15 cellular contexts compared by ENCODE assay signal in the genomic region with DNA sequence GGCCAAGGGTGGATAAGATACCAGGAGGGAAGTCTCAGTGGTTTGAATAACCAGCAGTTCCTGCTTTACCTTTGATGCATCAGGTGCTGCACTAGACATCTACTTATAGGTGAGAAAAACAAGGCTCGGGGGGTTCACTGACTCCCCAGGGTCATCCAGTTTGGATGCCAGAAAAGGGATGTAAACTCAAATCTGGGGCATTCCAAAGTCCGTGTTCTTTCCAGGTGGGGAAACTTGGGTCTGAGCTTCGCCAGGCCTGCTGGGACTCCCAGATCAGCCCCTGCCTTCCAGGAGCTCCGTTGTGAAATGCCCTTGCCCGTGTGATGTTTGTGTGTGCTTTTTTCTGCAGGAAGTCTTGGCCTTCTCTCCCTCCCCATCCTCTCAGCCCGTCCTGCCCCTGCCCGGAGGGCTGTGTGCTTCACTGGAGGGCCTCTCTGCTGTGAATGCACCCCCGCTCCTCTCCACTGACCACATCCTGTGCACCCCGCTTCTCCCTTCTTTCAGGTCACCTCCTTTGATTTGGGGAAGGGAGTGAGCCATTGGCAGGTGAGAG. TPM values are rescaled to one million over a fixed set of nuclear protein-coding genes. Genes with fewer than 3 reads are reported as not detected.
DNase-seq lines count a peak whose midpoint lies in the region; ATAC-seq, FAIRE-seq and TF ChIP-seq lines count a peak whose summit lies in the region.
"Had no signal": no experiment of that assay in that cellular context is flagged by ENCODE, and none has a peak within 500 bp of the region (broad histone marks: within the 10 kb centered on the region; RNA-seq: fewer than 3 reads in every experiment).

No MANE protein-coding gene starts in this region.

- DNase-seq in GM23248, result no peak
- DNase-seq in astrocyte (ENCODE audit: low read depth), result no peak
- DNase-seq in iris pigment epithelial cell (ENCODE audit: low read depth), result peak; percentile 54
- DNase-seq in dorsolateral prefrontal cortex, result no peak
- no peak for DNase-seq in NCI-H1092 (lab: John Stamatoyannopoulos, UW)
- DNase-seq in activated CD4-positive, alpha-beta T cell treated with anti-CD3 and anti-CD28 coated beads, Interleukin-2, amount 50 U/mL, for 4 hours, result no peak
- DNase-seq: activated T-cell treated with anti-CD3 and anti-CD28 coated beads, Interleukin-2, amount 50 U/mL, for 1 hour; DND-41; foreskin melanocyte had no signal

- H3F3A ChIP-seq in GM23248 (ENCODE audit: insufficient read depth), result peaks cover 28% of the 10 kb centered on the region

- ATAC-seq in HG03039 (IDR thresholded peaks at IDR 0.05; ENCODE audit: unreplicated experiment), result no peak

- H3K36me3 ChIP-seq in GM23248 (ENCODE audit: low read depth), result no peaks in the 10 kb centered on the region
- H3K36me3 ChIP-seq in astrocyte (ENCODE audit: insufficient read depth, low read length), result no peaks in the 10 kb centered on the region
- H3K36me3 ChIP-seq: neutrophil had no signal

- peaks cover 4% of the 10 kb centered on the region for H3K9me3 Mint-ChIP-seq in astrocyte (ENCODE audit: unreplicated experiment)
- H3K9me3 Mint-ChIP-seq: central memory CD8-positive, alpha-beta T cell had no signal

- H3K9me3 ChIP-seq in GM23248 (ENCODE audit: low read depth), result no peaks in the 10 kb centered on the region
- H3K9me3 ChIP-seq in astrocyte (ENCODE audit: insufficient read depth, low read depth, low read length), result no peaks in the 10 kb centered on the region
- H3K9me3 ChIP-seq: neutrophil had no signal

- in situ Hi-C loops in GM23248 (cut with MboI), result no loop called here

- H3K4me3 Mint-ChIP-seq in astrocyte (ENCODE audit: unreplicated experiment), result no peak overlapping the region
- H3K4me3 Mint-ChIP-seq: central memory CD8-positive, alpha-beta T cell had no signal

- no peaks in the 10 kb centered on the region for H3K9me2 ChIP-seq in GM23248 (ENCODE audit: insufficient read depth)

- TF ChIP-seq CTCF in astrocyte (IDR thresholded peaks at IDR 0.05; ENCODE audit: insufficient read depth, low read depth, low read length) (no peak), dorsolateral prefrontal cortex (IDR thresholded peaks at IDR 0.05 in 54 of 56, conservative IDR thresholded peaks at IDR 0.05 in 2 of 56; ENCODE audit: low read depth in 1 of 56, partially characterized antibody in 56 of 56) (no peak)

- WGBS in GM23248 (ENCODE audit: low coverage in 1 of 2, low lambda C conversion rate in 2 of 2, missing lambda C conversion rate in 2 of 2), 2 experiments, result 78 to 88% methylated on average over 9 of the region's 9 CpGs

- no peaks in the 10 kb centered on the region for H4K20me1 ChIP-seq in GM23248 (ENCODE audit: insufficient read depth)
- peaks cover 10% of the 10 kb centered on the region for H4K20me1 ChIP-seq in astrocyte (ENCODE audit: insufficient read depth, low read length)

- peaks cover 3% of the 10 kb centered on the region for H3K27me3 Mint-ChIP-seq in astrocyte (ENCODE audit: low read depth, unreplicated experiment)

- no peaks in the 10 kb centered on the region for H3K36me3 Mint-ChIP-seq in astrocyte (ENCODE audit: low read depth, unreplicated experiment)

- peaks cover 46% of the 10 kb centered on the region for H3K4me1 ChIP-seq in GM23248 (ENCODE audit: insufficient read depth)
- peaks cover 71% of the 10 kb centered on the region for H3K4me1 ChIP-seq in astrocyte (ENCODE audit: insufficient read depth, low read length)

- no peaks in the 10 kb centered on the region for H3K27me3 ChIP-seq in GM23248 (replicated peaks; ENCODE audit: insufficient read depth)
- no peaks in the 10 kb centered on the region for H3K27me3 ChIP-seq in astrocyte (ENCODE audit: insufficient read depth, low read length)
- H3K27me3 ChIP-seq in dorsolateral prefrontal cortex, result peaks cover 0 to 42% (median 0%) of the 10 kb centered on the region in 45 donors

- H3K4me3 ChIP-seq in GM23248 (no peak overlapping the region), astrocyte (ENCODE audit: insufficient read depth, low read depth, low read length) (no peak overlapping the region), skin epidermis (no peak overlapping the region), dorsolateral prefrontal cortex (no peak overlapping the region)
- H3K4me3 ChIP-seq: SK-N-MC had no signal

- H3K27ac Mint-ChIP-seq in astrocyte (ENCODE audit: unreplicated experiment), result peak overlapping the region; percentile 62

- H3K4me2 ChIP-seq in GM23248 (ENCODE audit: unreplicated experiment), result peak overlapping the region; percentile 44
- H3K4me2 ChIP-seq in astrocyte (ENCODE audit: low read length), result peak overlapping the region; percentile 33

- H3K9ac ChIP-seq in GM23248, result peak overlapping the region; percentile 45
- peak overlapping the region; percentile 56 for H3K9ac ChIP-seq in astrocyte (ENCODE audit: low read length)

- H3K79me2 ChIP-seq in GM23248 (ENCODE audit: insufficient read depth) (no peaks in the 10 kb centered on the region), astrocyte (ENCODE audit: insufficient read depth, low read length) (peaks cover 11% of the 10 kb centered on the region)

- H2AFZ ChIP-seq in GM23248 (no peak overlapping the region), astrocyte (ENCODE audit: low read depth, low read length) (no peak overlapping the region)

- intact Hi-C loops in dorsolateral prefrontal cortex (cut with DNase I), result no loop called here

- H3K27ac ChIP-seq in GM23248 (peak overlapping the region; percentile 58), astrocyte (ENCODE audit: low read depth, low read length) (peak overlapping the region; percentile 63), skin epidermis (peak overlapping the region in 19 of 21 experiments; percentile 28 to 80 (median 64)), dorsolateral prefrontal cortex (peak overlapping the region in 3 of 59 donors; percentile 3 to 61 (median 23))
- H3K27ac ChIP-seq: neutrophil, SK-N-MC had no signal

- peaks cover 49% of the 10 kb centered on the region for H3K4me1 Mint-ChIP-seq in astrocyte (ENCODE audit: low read depth, unreplicated experiment)

- FAIRE-seq in astrocyte (lab: Jason Lieb, UNC), result no peak
- FAIRE-seq: GM12892 had no signal

RNA-seq across cellular contexts. Expression of a gene that starts 42.1 kb away (rescaled TPM):
- total RNA-seq in GM23248 (2014; rRNA removed; shearing (Covaris generic)), result 13.3 and 14.4 TPM in 2 replicates
- polyA plus RNA-seq in GM23248 (2016; fragmentation: Nextera tagmentation; extraction: Ambion mirVana), result 8.0 and 9.5 TPM in 2 replicates
- total RNA-seq in astrocyte (39.8 and 40.9 TPM in 2 replicates), dorsolateral prefrontal cortex (10 to 100 TPM in 119 of 120 experiments, 1 to 10 TPM in 1; 7.7 to 35.5 (median 21.1) TPM)
